In the genomic region with DNA sequence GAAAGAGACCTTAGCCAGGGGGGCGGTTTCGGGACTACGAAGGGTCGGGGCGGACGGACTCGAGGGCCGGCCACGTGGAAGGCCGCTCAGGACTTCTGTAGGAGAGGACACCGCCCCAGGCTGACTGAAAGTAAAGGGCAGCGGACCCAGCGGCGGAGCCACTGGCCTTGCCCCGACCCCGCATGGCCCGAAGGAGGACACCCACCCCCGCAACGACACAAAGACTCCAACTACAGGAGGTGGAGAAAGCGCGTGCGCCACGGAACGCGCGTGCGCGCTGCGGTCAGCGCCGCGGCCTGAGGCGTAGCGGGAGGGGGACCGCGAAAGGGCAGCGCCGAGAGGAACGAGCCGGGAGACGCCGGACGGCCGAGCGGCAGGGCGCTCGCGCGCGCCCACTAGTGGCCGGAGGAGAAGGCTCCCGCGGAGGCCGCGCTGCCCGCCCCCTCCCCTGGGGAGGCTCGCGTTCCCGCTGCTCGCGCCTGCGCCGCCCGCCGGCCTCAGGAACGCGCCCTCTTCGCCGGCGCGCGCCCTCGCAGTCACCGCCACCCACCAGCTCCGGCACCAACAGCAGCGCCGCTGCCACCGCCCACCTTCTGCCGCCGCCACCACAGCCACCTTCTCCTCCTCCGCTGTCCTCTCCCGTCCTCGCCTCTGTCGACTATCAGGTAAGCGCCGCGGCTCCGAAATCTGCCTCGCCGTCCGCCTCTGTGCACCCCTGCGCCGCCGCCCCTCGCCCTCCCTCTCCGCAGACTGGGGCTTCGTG, we compare ENCODE assay signal across 1 cellular context.
A peak's percentile ranks its signal among the peaks of the same experiment; 100 is the strongest.
TF ChIP-seq lines count a peak whose summit lies in the region.

TSS of gene MAPT (plus strand) at position 533 of the 763 bp plus-strand sequence. CDS start 67,784 bp downstream, outside the sequence.

TF ChIP-seq in A549, 52 proteins besides CTCF, POLR2A, EP300 and RAD21 (continued from another document):
- TF ChIP-seq CHD2 (IDR thresholded peaks at IDR 0.05; ENCODE audit: low read length, partially characterized antibody) (no peak), FOSB (CRISPR knock-in tag; IDR thresholded peaks at IDR 0.05) (no peak), CBX8 (IDR thresholded peaks at IDR 0.05) (no peak), NFE2L2 (conservative IDR thresholded peaks at IDR 0.05; ENCODE audit: low read length) (peak; percentile 13; the same call in 1 of the 2 replicates), HOXB5 (CRISPR knock-in tag; IDR thresholded peaks at IDR 0.05) (peak; percentile 96), EHF (CRISPR knock-in tag; IDR thresholded peaks at IDR 0.05) (peak; percentile 93), MAZ (IDR thresholded peaks at IDR 0.05; ENCODE audit: borderline replicate concordance, low read depth, low read length) (peak; percentile 83; the same call in 1 of the 2 replicates), TFCP2L1 (CRISPR knock-in tag; IDR thresholded peaks at IDR 0.05) (peak; percentile 70; the same call in 1 of the 2 replicates), HOXA7 (CRISPR knock-in tag; IDR thresholded peaks at IDR 0.05) (peak; percentile 73; the same call in 1 of the 2 replicates), FOXS1 (CRISPR knock-in tag; IDR thresholded peaks at IDR 0.05) (peak; percentile 85; the same call in 1 of the 2 replicates), MAFK (IDR thresholded peaks at IDR 0.05; ENCODE audit: partially characterized antibody) (no peak), KDM5A (IDR thresholded peaks at IDR 0.05) (no peak), POLR2AphosphoS2 (conservative IDR thresholded peaks at IDR 0.05; ENCODE audit: low read length) (no peak), CHD4 (IDR thresholded peaks at IDR 0.05; ENCODE audit: borderline replicate concordance) (no peak), CBX2 (IDR thresholded peaks at IDR 0.05; ENCODE audit: borderline replicate concordance, low read depth) (no peak), PHF8 (IDR thresholded peaks at IDR 0.05; ENCODE audit: borderline replicate concordance, low read depth) (peak; percentile 84; the same call in 1 of the 2 replicates), RCOR1 (IDR thresholded peaks at IDR 0.05; ENCODE audit: low read depth, low read length) (no peak)
- TF ChIP-seq, protein P1, sequence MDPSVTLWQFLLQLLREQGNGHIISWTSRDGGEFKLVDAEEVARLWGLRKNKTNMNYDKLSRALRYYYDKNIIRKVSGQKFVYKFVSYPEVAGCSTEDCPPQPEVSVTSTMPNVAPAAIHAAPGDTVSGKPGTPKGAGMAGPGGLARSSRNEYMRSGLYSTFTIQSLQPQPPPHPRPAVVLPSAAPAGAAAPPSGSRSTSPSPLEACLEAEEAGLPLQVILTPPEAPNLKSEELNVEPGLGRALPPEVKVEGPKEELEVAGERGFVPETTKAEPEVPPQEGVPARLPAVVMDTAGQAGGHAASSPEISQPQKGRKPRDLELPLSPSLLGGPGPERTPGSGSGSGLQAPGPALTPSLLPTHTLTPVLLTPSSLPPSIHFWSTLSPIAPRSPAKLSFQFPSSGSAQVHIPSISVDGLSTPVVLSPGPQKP (IDR thresholded peaks at IDR 0.05; ENCODE audit: low read depth, low read length): no peak
- TF ChIP-seq, protein P2, sequence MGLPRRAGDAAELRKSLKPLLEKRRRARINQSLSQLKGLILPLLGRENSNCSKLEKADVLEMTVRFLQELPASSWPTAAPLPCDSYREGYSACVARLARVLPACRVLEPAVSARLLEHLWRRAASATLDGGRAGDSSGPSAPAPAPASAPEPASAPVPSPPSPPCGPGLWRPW (IDR thresholded peaks at IDR 0.05): no peak
- TF ChIP-seq, protein P3, sequence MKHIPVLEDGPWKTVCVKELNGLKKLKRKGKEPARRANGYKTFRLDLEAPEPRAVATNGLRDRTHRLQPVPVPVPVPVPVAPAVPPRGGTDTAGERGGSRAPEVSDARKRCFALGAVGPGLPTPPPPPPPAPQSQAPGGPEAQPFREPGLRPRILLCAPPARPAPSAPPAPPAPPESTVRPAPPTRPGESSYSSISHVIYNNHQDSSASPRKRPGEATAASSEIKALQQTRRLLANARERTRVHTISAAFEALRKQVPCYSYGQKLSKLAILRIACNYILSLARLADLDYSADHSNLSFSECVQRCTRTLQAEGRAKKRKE (CRISPR knock-in tag; IDR thresholded peaks at IDR 0.05; ENCODE audit: low read depth): peak; percentile 95
- TF ChIP-seq, protein P4, sequence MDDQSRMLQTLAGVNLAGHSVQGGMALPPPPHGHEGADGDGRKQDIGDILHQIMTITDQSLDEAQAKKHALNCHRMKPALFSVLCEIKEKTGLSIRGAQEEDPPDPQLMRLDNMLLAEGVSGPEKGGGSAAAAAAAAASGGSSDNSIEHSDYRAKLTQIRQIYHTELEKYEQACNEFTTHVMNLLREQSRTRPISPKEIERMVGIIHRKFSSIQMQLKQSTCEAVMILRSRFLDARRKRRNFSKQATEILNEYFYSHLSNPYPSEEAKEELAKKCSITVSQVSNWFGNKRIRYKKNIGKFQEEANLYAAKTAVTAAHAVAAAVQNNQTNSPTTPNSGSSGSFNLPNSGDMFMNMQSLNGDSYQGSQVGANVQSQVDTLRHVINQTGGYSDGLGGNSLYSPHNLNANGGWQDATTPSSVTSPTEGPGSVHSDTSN (IDR thresholded peaks at IDR 0.05): no peak
